17 cellular contexts compared by ENCODE assay signal in genomic region chr1:25472494-25472893, GRCh38. TPM values are rescaled to one million over a fixed set of nuclear protein-coding genes. Genes with fewer than 3 reads are reported as not detected.
A peak's percentile ranks its signal among the peaks of the same experiment; 100 is the strongest.
DNase-seq lines count a peak whose midpoint lies in the region; ATAC-seq, FAIRE-seq and TF ChIP-seq lines count a peak whose summit lies in the region.
"Had no signal": no experiment of that assay in that cellular context is flagged by ENCODE, and none has a peak within 500 bp of the region (broad histone marks: within the 10 kb centered on the region; RNA-seq: fewer than 3 reads in every experiment).

No MANE protein-coding gene starts in this region.

- H3K27ac ChIP-seq in CD4-positive, alpha-beta memory T cell (ENCODE audit: low read depth, low read length) = no peak overlapping the region
- H3K27ac ChIP-seq: BLaER1, heart left ventricle, Peyer's patch, thyroid gland had no signal

- intact Hi-C loops in CD4-positive, alpha-beta memory T cell (cut with micrococcal nuclease) = loop anchor here (5.0 kb wide), 1 partner anchor 40 kb away; the partner anchor contains the start of gene MACO1

- no peaks in the 10 kb centered on the region for H3K36me3 ChIP-seq in CD4-positive, alpha-beta memory T cell (ENCODE audit: insufficient read depth, low read length)
- H3K36me3 ChIP-seq: thyroid gland had no signal

- H3K4me1 Mint-ChIP-seq in CD4-positive, alpha-beta memory T cell = peaks cover 32 to 59% (median 45%) of the 10 kb centered on the region in 4 donors
- peaks cover 22 to 24% of the 10 kb centered on the region in 2 donors for H3K4me1 Mint-ChIP-seq in effector memory CD8-positive, alpha-beta T cell (ENCODE audit: low read depth in 2 of 2)

- ATAC-seq in effector memory CD8-positive, alpha-beta T cell (replicated peaks) = no peak
- no peak for ATAC-seq in omental fat pad (ENCODE audit: low FRiP score)
- ATAC-seq: heart left ventricle had no signal

- peaks cover 28% of the 10 kb centered on the region for H3K4me1 ChIP-seq in CD4-positive, alpha-beta memory T cell (ENCODE audit: insufficient read depth, low read length)
- H3K4me1 ChIP-seq: Peyer's patch had no signal

- peak; percentile 84 for FAIRE-seq in GM12892 (lab: Jason Lieb, UNC)
- FAIRE-seq: astrocyte had no signal

- CTCF ChIA-PET in CD4-positive, alpha-beta memory T cell (lab: Charles Lee; ENCODE audit: partially characterized antibody) = interaction anchor here (1.0 kb wide), 1 partner anchor 69 kb away, joined by 3 read pairs; no protein-coding TSS in a partner anchor

- peaks cover 23 to 26% of the 10 kb centered on the region in 2 donors for H3K36me3 Mint-ChIP-seq in CD4-positive, alpha-beta memory T cell
- peaks cover 28% of the 10 kb centered on the region for H3K36me3 Mint-ChIP-seq in effector memory CD8-positive, alpha-beta T cell (ENCODE audit: insufficient read depth)

- H3K27ac Mint-ChIP-seq in CD4-positive, alpha-beta memory T cell = peak overlapping the region in 5 of 7 donors; percentile 8 to 77 (median 67)
- no peak overlapping the region for H3K27ac Mint-ChIP-seq in effector memory CD8-positive, alpha-beta T cell

- no peaks in the 10 kb centered on the region for H3K27me3 Mint-ChIP-seq in CD4-positive, alpha-beta memory T cell
- no peaks in the 10 kb centered on the region for H3K27me3 Mint-ChIP-seq in effector memory CD8-positive, alpha-beta T cell

- H3K4me3 Mint-ChIP-seq in CD4-positive, alpha-beta memory T cell = peak overlapping the region in 3 of 8 donors; percentile 16 to 41 (median 34)
- peak overlapping the region in 1 of 2 donors; percentile 23 for H3K4me3 Mint-ChIP-seq in effector memory CD8-positive, alpha-beta T cell

- POLR2A ChIA-PET in CD4-positive, alpha-beta memory T cell (lab: Charles Lee; ENCODE audit: partially characterized antibody) = no interaction called here

- TF ChIP-seq POLR2A in GM12892 (IDR thresholded peaks at IDR 0.05; ENCODE audit: low read depth, low read length) = no peak

- no peaks in the 10 kb centered on the region for H3K9me3 ChIP-seq in CD4-positive, alpha-beta memory T cell (ENCODE audit: control insufficient read depth in 1 of 2, low read length in 2 of 2)
- H3K9me3 ChIP-seq: BLaER1, heart left ventricle, Peyer's patch, thyroid gland had no signal

- no peak overlapping the region for H3K4me3 ChIP-seq in CD4-positive, alpha-beta memory T cell (ENCODE audit: low read length in 2 of 2)
- H3K4me3 ChIP-seq: BLaER1, heart left ventricle, Peyer's patch, thyroid gland had no signal

- H3K27me3 ChIP-seq in CD4-positive, alpha-beta memory T cell (ENCODE audit: insufficient read depth, low read length) = no peaks in the 10 kb centered on the region
- H3K27me3 ChIP-seq: BLaER1, heart left ventricle, Peyer's patch, thyroid gland had no signal

- peak in 1 of 5 donors; percentile 22 for DNase-seq in CD4-positive, alpha-beta memory T cell
- DNase-seq in GM12892 (ENCODE audit: insufficient read length) = no peak
- DNase-seq in activated CD4-positive, alpha-beta T cell treated with anti-CD3 and anti-CD28 coated beads, Interleukin-2, amount 50 U/mL, for 1 hour = peak; percentile 11
- peak; percentile 8 for DNase-seq in germinal center (ENCODE audit: low spot score)
- DNase-seq in effector memory CD8-positive, alpha-beta T cell = no peak
- no peak for DNase-seq in omental fat pad (ENCODE audit: low spot score)
- DNase-seq in NCI-H1092 (lab: John Stamatoyannopoulos, UW) = no peak
- DNase-seq in NOMO-1 treated with dmso at 0.1 percent for 144 hours (lab: John Stamatoyannopoulos, UW; ENCODE audit: unreplicated experiment) = no peak
- DNase-seq: DND-41, heart left ventricle, islet precursor cell, NCI-H2081 treated with DMSO at 0.1 percent for 48 hours, NCI-H524, Peyer's patch, thyroid gland had no signal

- no peak for TF ChIP-seq CTCF in omental fat pad (IDR thresholded peaks at IDR 0.05)

- H3K9me3 Mint-ChIP-seq in CD4-positive, alpha-beta memory T cell = no peaks in the 10 kb centered on the region
- H3K9me3 Mint-ChIP-seq in effector memory CD8-positive, alpha-beta T cell = no peaks in the 10 kb centered on the region

RNA-seq across cellular contexts. Expression of gene MACO1, which starts 41.8 kb away (rescaled TPM):
- 10 to 100 TPM; 20.6 TPM for total RNA-seq in CD4-positive, alpha-beta memory T cell
- 1 to 10 TPM; 3.1 to 8.4 TPM for polyA plus RNA-seq in CD4-positive, alpha-beta memory T cell
- polyA plus RNA-seq in GM12892 (2012; ENCODE audit: missing spikeins) = 10.7 TPM
- total RNA-seq in omental fat pad = 10 to 100 TPM; 13.0 to 16.6 (median 15.7) TPM

RNA-seq across cellular contexts. Expression of gene RHCE, which starts 51.9 kb away (rescaled TPM):
- total RNA-seq in CD4-positive, alpha-beta memory T cell = not detected
- under 1 TPM; 0.31 to 0.61 TPM for polyA plus RNA-seq in CD4-positive, alpha-beta memory T cell
- polyA plus RNA-seq in GM12892 (2012; ENCODE audit: missing spikeins) = 0.72 TPM
- under 1 TPM in 1 of 4 donors, not detected in 3; 0.44 TPM for total RNA-seq in omental fat pad

Comparison
In these comparisons a context has a peak if more than half of its experiments do, and no peak if none do; other contexts are left out.
1. DNase-seq: peak in activated CD4-positive, alpha-beta T cell treated with anti-CD3 and anti-CD28 coated beads, Interleukin-2, amount 50 U/mL, for 1 hour (single experiment) and germinal center (single experiment); none in GM12892 (single experiment), effector memory CD8-positive, alpha-beta T cell (0 of 3), omental fat pad (single experiment), NCI-H1092 (single experiment) and NOMO-1 treated with dmso at 0.1 percent for 144 hours (single experiment).
2. H3K27ac Mint-ChIP-seq: peak in CD4-positive, alpha-beta memory T cell (5 of 7); none in effector memory CD8-positive, alpha-beta T cell (0 of 2).